ENCODE assay signal across 18 cellular contexts in the genomic region with DNA sequence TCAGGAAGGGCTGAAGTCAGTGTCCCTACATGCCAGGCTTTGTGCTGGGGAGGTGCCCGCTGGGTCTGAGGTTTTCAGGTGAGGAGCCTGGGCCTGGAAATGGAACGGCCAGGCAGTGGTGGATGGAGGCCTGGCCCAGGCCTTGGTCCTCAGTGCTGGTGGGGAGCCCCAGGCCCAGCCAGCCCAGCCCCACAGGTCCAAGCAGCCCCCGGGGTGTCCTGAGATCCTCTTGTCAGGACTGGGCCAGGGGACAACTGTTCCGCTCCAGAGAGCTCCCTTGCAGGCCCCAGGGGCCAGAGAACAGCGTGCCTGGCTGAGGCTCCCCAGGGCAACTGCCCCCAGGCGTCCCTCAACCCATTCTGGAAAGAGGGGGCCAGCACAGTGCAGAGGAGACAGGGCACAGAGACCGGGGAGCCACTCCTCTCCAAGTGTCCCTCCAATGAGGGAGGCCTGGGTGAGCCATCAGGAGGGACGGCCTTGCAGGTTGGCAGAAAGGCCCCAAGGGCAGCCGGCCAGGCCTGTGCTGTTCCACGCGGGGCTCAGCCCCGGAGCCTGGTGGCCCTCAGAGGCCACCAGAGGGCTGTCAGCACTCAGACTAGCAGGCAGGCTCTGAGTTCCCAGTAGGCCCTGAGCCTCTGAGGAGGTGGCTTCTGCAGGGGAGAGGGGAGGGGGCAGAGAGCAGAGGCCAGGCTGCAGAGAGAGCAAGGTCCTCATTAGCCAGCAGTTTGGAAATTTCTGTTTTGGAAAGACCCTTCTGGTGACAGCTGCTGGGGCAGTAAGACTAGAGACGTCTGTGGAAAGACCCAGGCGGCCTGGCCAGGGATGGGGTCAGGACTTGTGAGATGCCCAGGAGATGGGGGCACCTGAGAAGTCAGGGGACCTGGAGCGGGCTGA. TPM values are rescaled to one million over a fixed set of nuclear protein-coding genes. Genes with fewer than 3 reads are reported as not detected.
A peak's percentile ranks its signal among the peaks of the same experiment; 100 is the strongest.
DNase-seq lines count a peak whose midpoint lies in the region; ATAC-seq, FAIRE-seq and TF ChIP-seq lines count a peak whose summit lies in the region.
"Had no signal": no experiment of that assay in that cellular context is flagged by ENCODE, and none has a peak within 500 bp of the region (broad histone marks: within the 10 kb centered on the region; RNA-seq: fewer than 3 reads in every experiment).

No MANE protein-coding gene starts in this region.

- H3K79me2 ChIP-seq in H9 (ENCODE audit: insufficient read depth, low read length), result no peaks in the 10 kb centered on the region

- peak in 1 of 2 donors; percentile 68 for TF ChIP-seq RAD21 in liver (IDR thresholded peaks at IDR 0.05)

- H3K27me3 ChIP-seq in H9 (ENCODE audit: insufficient read depth, low read length) (no peaks in the 10 kb centered on the region), endodermal cell (ENCODE audit: control insufficient read depth, insufficient read depth, low read length, poor library complexity, severe bottlenecking) (no peaks in the 10 kb centered on the region), liver (ENCODE audit: control insufficient read depth in 4 of 4, insufficient read depth in 4 of 4, low read length in 3 of 4) (no peaks in the 10 kb centered on the region)

- H3K4me3 Mint-ChIP-seq in H9, result no peak overlapping the region
- H3K4me3 Mint-ChIP-seq in endodermal cell, result no peak overlapping the region
- H3K4me3 Mint-ChIP-seq in activated T-cell treated with anti-CD3 and anti-CD28 coated beads, Interleukin-2, amount 50 U/mL, for 4 hours, result no peak overlapping the region
- H3K4me3 Mint-ChIP-seq: activated T-cell treated with anti-CD3 and anti-CD28 coated beads, Interleukin-2, amount 50 U/mL, for 24 hours had no signal

- no peak overlapping the region for H2BK120ac ChIP-seq in H9 (ENCODE audit: low read depth, low read length, poor library complexity, severe bottlenecking)

- no peak overlapping the region for H2BK12ac ChIP-seq in H9 (ENCODE audit: insufficient read length, low read depth, low read length)

- H3K79me1 ChIP-seq in H9 (ENCODE audit: insufficient read depth, low read depth, low read length, poor library complexity, severe bottlenecking), result no peaks in the 10 kb centered on the region

- H3K27ac Mint-ChIP-seq in H9 (no peak overlapping the region), endodermal cell (no peak overlapping the region)
- H3K27ac Mint-ChIP-seq: activated T-cell treated with anti-CD3 and anti-CD28 coated beads, Interleukin-2, amount 50 U/mL, for 24 hours had no signal

- H3K4me1 ChIP-seq in H9 (ENCODE audit: insufficient read depth, low read length) (no peaks in the 10 kb centered on the region), endodermal cell (ENCODE audit: control insufficient read depth, insufficient read depth, low read length) (no peaks in the 10 kb centered on the region), liver (ENCODE audit: control insufficient read depth in 4 of 4, insufficient read depth in 4 of 4, low read length in 3 of 4) (peaks cover 7 to 27% (median 19%) of the 10 kb centered on the region in 4 donors)

- H3K18ac ChIP-seq in H9 (ENCODE audit: insufficient read length, low read depth, low read length), result no peak overlapping the region

- no peak overlapping the region for H4K91ac ChIP-seq in H9 (ENCODE audit: insufficient read length, low read depth, low read length)

- no peak overlapping the region for H2BK20ac ChIP-seq in H9 (ENCODE audit: low read depth, low read length, poor library complexity, severe bottlenecking)

- H3K4me3 ChIP-seq in endodermal cell (ENCODE audit: low read length) (no peak overlapping the region), liver (ENCODE audit: low read depth in 1 of 3, low read length in 3 of 3) (no peak overlapping the region)

- DNase-seq in AG08395 (ENCODE audit: low spot score), result peak; percentile 14
- DNase-seq in H9, result peak; percentile 52
- peak; percentile 74 for DNase-seq in endodermal cell
- DNase-seq in activated T-cell treated with anti-CD3 and anti-CD28 coated beads, Interleukin-2, amount 50 U/mL, for 4 hours, result no peak
- no peak for DNase-seq in GM19239 (ENCODE audit: insufficient read length, low spot score)
- DNase-seq in kidney tubule cell (ENCODE audit: low spot score), result no peak
- DNase-seq: activated CD4-positive, alpha-beta T cell treated with anti-CD3 and anti-CD28 coated beads, Interleukin-2, amount 50 U/mL, for 1 hour; activated T-cell treated with anti-CD3 and anti-CD28 coated beads, Interleukin-2, amount 50 U/mL, for 24 hours; amniotic stem cell; GF-D8; KG1; NCI-H1105 treated with DMSO at 0.1 percent for 48 hours; NCI-H226 had no signal

- no peak overlapping the region for H3K27ac ChIP-seq in H9 (ENCODE audit: insufficient read length, low read depth, low read length)
- H3K27ac ChIP-seq in endodermal cell (ENCODE audit: low read depth, low read length), result no peak overlapping the region
- H3K27ac ChIP-seq in liver (ENCODE audit: low read depth in 1 of 2, low read length in 2 of 2), result no peak overlapping the region

- H3K23ac ChIP-seq in H9 (ENCODE audit: insufficient read length, low read depth, low read length), result no peak overlapping the region

- no peak for FAIRE-seq in GM19239 (lab: Jason Lieb, UNC)
- FAIRE-seq: colon, D721Med, keratinocyte had no signal

- H3K36me3 Mint-ChIP-seq in H9 (ENCODE audit: insufficient read depth in 1 of 3, low read depth in 3 of 3) (no peaks in the 10 kb centered on the region; a peak in 1 of 7 replicates), endodermal cell (ENCODE audit: low read depth) (no peaks in the 10 kb centered on the region)
- H3K36me3 Mint-ChIP-seq in activated T-cell treated with anti-CD3 and anti-CD28 coated beads, Interleukin-2, amount 50 U/mL, for 4 hours (ENCODE audit: insufficient read depth), result no peaks in the 10 kb centered on the region

- no peak overlapping the region for H4K8ac ChIP-seq in H9 (replicated peaks; ENCODE audit: insufficient read length, low read depth, low read length)

- H3K4me2 ChIP-seq in H9 (ENCODE audit: insufficient read depth, insufficient read length, low read length), result no peak overlapping the region

- no peak overlapping the region for H3K56ac ChIP-seq in H9 (ENCODE audit: insufficient read length, low read depth, low read length)

- no peak overlapping the region for H4K5ac ChIP-seq in H9 (ENCODE audit: insufficient read length, low read depth, low read length)

- WGBS in H9 (ENCODE audit: extremely low coverage, insufficient read length, low lambda C conversion rate), result no CpG with 5 or more reads among the region's 15 CpGs
- 89 to 92% methylated on average over 8 to 15 of the region's 15 CpGs for WGBS in endodermal cell (ENCODE audit: insufficient coverage in 1 of 2, insufficient read length in 1 of 2), 2 experiments
- WGBS in liver, result 71% methylated on average over 15 of the region's 15 CpGs

- H3K36me3 ChIP-seq in endodermal cell (ENCODE audit: control insufficient read depth, insufficient read depth, low read length), result no peaks in the 10 kb centered on the region
- no peaks in the 10 kb centered on the region for H3K36me3 ChIP-seq in liver (ENCODE audit: control insufficient read depth in 4 of 4, insufficient read depth in 3 of 4, low read depth in 1 of 4, low read length in 3 of 4)

- H3K4ac ChIP-seq in H9 (ENCODE audit: low read depth, low read length), result no peak overlapping the region

- no peak overlapping the region for H3T11ph ChIP-seq in H9 (ENCODE audit: low read length)

- H4K20me1 ChIP-seq in H9 (ENCODE audit: control insufficient read depth, insufficient read depth, insufficient read length), result no peaks in the 10 kb centered on the region

- H3K9me3 ChIP-seq in H9 (ENCODE audit: control insufficient read depth, low read depth, low read length) (no peaks in the 10 kb centered on the region), endodermal cell (ENCODE audit: control insufficient read depth, low read length) (no peaks in the 10 kb centered on the region), liver (ENCODE audit: control insufficient read depth in 4 of 4, low read length in 3 of 4) (no peaks in the 10 kb centered on the region)

- H2AK5ac ChIP-seq in H9 (ENCODE audit: insufficient read length, low read length), result no peak overlapping the region

- no peak overlapping the region; the same call in 1 of the 2 replicates for H3K14ac ChIP-seq in H9 (ENCODE audit: insufficient read depth, low read length)

- H3K9ac ChIP-seq in H9 (ENCODE audit: extremely low read depth, insufficient read length, low read length), result no peak overlapping the region
- no peak overlapping the region for H3K9ac ChIP-seq in endodermal cell (ENCODE audit: extremely low read depth, low read length, poor library complexity, severe bottlenecking)
- no peak overlapping the region for H3K9ac ChIP-seq in liver (ENCODE audit: low read depth in 1 of 2, low read length in 2 of 2)

- peaks cover 10% of the 10 kb centered on the region for H3K27me3 Mint-ChIP-seq in H9 (ENCODE audit: low read depth)
- H3K27me3 Mint-ChIP-seq in endodermal cell (ENCODE audit: insufficient read depth), result no peaks in the 10 kb centered on the region
- peaks cover 9% of the 10 kb centered on the region for H3K27me3 Mint-ChIP-seq in activated T-cell treated with anti-CD3 and anti-CD28 coated beads, Interleukin-2, amount 50 U/mL, for 4 hours (ENCODE audit: low read depth)

- peak; percentile 23; the same call in 1 of the 3 replicates for TF ChIP-seq CTCF in H9 (conservative IDR thresholded peaks at IDR 0.05)
- peak; percentile 42 for TF ChIP-seq CTCF in endodermal cell (conservative IDR thresholded peaks at IDR 0.05)
- TF ChIP-seq CTCF in liver (IDR thresholded peaks at IDR 0.05; ENCODE audit: low read depth, low read length, missing input control), result peak; percentile 21

- no peak overlapping the region for H2BK15ac ChIP-seq in H9 (ENCODE audit: low read depth, low read length)

- no peak overlapping the region for H2AFZ ChIP-seq in H9 (ENCODE audit: low read length)

- H3K4me1 Mint-ChIP-seq in H9 (no peaks in the 10 kb centered on the region), endodermal cell (no peaks in the 10 kb centered on the region)
- H3K4me1 Mint-ChIP-seq in activated T-cell treated with anti-CD3 and anti-CD28 coated beads, Interleukin-2, amount 50 U/mL, for 4 hours (ENCODE audit: low read depth), result peaks cover 3% of the 10 kb centered on the region

- no peaks in the 10 kb centered on the region for H3K23me2 ChIP-seq in H9 (ENCODE audit: insufficient read length, low read depth, low read length, poor library complexity, severe bottlenecking)

- ATAC-seq in activated T-cell treated with anti-CD3 and anti-CD28 coated beads, Interleukin-2, amount 50 U/mL, for 4 hours, result no peak
- ATAC-seq in GM18858 (IDR thresholded peaks at IDR 0.05; ENCODE audit: unreplicated experiment), result no peak

- H3K9me3 Mint-ChIP-seq in H9 (no peaks in the 10 kb centered on the region), endodermal cell (no peaks in the 10 kb centered on the region)
- H3K9me3 Mint-ChIP-seq in activated T-cell treated with anti-CD3 and anti-CD28 coated beads, Interleukin-2, amount 50 U/mL, for 4 hours, result peaks cover 3% of the 10 kb centered on the region

- H2BK5ac ChIP-seq in H9 (ENCODE audit: insufficient read length, low read length), result no peak overlapping the region

RNA-seq across cellular contexts. Expression of gene SNED1, which starts 29.4 kb away (rescaled TPM):
- total RNA-seq in H9 (2021) (1.8 and 2.5 TPM in 2 replicates), endodermal cell (1 to 10 TPM in 1 of 2 donors, under 1 TPM in 1; 0.66 to 4.5 TPM), liver (10 to 100 TPM in 1 of 2 donors, under 1 TPM in 1; 0.65 to 18.1 TPM)
- polyA plus RNA-seq in endodermal cell (2013, experiment 1 of 2), result 0.96 TPM
- polyA plus RNA-seq in endodermal cell (2013, experiment 2 of 2), result 0.25 TPM
- polyA plus RNA-seq in liver, result 1 to 10 TPM; 2.6 to 3.0 TPM
- total RNA-seq in activated T-cell treated with anti-CD3 and anti-CD28 coated beads, Interleukin-2, amount 50 U/mL, for 4 hours, result 1 to 10 TPM in 2 of 3 donors, under 1 TPM in 1; 0.53 to 2.1 (median 1.3) TPM

Comparison
In these comparisons a context has a peak if more than half of its experiments do, and no peak if none do; other contexts are left out.
1. DNase-seq: peak in AG08395 (single experiment), H9 (single experiment) and endodermal cell (single experiment); none in activated T-cell treated with anti-CD3 and anti-CD28 coated beads, Interleukin-2, amount 50 U/mL, for 4 hours (single experiment), GM19239 (single experiment) and kidney tubule cell (single experiment).
2. Peak in every context shown above with its lines, with median percentiles within 50 percentile points of each other: CTCF ChIP-seq.